Comparison of ENCODE assay signal across 1 cellular context in the genomic region with DNA sequence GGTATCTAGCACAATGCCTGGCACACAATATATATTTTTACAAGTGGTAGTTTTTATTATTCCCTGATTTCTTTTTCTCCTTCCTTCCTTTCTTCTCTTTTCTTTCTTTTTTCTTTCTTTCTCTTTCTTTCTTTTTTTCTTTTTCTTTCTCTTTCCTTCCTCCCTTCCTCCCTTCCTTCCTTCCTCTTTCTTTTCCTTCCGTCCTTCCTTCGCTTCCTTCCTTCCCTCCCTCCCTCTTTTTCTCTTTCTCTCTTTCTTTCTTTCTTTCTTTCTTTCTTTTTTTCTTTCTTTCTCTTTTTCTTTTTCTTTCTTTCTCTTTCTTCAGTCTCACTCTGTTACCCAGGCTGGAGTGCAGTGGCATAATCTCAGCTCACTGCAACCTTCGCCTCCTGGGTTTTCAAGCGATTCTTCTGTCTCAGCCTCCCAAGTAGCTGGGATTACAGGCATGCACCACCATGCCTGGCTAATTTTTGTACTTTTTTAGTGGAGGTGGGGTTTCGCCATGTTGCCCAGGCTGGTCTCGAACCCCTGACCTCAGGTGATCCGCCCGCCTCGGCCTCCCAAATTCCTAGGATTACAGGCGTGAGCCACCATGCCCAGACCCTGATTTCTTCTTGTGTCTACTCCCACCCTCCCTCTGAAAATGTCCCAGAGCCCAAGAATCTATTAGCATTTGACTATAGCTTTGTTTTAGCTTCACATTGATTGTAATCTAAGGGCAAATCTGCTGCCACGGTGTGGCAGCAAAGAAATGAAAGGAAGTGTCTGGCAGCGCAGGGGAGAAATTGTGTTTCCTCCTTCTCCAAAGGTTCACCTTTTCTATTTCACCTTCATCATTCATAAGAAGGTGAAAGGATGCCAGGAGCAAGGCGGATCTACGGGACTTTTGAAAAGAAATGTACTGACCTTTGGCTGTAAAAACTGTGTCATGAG.
A peak's percentile ranks its signal among the peaks of the same experiment; 100 is the strongest.
TF ChIP-seq lines count a peak whose summit lies in the region.

No MANE protein-coding gene starts in this region.

TF ChIP-seq in HepG2, 621 proteins besides CTCF, POLR2A, EP300 and RAD21:
- TF ChIP-seq, protein P1, sequence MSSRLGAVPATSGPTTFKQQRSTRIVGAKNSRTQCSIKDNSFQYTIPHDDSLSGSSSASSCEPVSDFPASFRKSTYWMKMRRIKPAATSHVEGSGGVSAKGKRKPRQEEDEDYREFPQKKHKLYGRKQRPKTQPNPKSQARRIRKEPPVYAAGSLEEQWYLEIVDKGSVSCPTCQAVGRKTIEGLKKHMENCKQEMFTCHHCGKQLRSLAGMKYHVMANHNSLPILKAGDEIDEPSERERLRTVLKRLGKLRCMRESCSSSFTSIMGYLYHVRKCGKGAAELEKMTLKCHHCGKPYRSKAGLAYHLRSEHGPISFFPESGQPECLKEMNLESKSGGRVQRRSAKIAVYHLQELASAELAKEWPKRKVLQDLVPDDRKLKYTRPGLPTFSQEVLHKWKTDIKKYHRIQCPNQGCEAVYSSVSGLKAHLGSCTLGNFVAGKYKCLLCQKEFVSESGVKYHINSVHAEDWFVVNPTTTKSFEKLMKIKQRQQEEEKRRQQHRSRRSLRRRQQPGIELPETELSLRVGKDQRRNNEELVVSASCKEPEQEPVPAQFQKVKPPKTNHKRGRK (CRISPR knock-in tag; IDR thresholded peaks at IDR 0.05) = peak; percentile 90
- no peak for TF ChIP-seq HCFC1 (IDR thresholded peaks at IDR 0.05; ENCODE audit: low read depth, low read length)
TF ChIP-seq in HepG2: peak in this region for 1.
